In genomic region chr7:30027915-30028748, GRCh38 we compare ENCODE assay signal across 1 cellular context.
TF ChIP-seq lines count a peak whose summit lies in the region.

A gene with protein sequence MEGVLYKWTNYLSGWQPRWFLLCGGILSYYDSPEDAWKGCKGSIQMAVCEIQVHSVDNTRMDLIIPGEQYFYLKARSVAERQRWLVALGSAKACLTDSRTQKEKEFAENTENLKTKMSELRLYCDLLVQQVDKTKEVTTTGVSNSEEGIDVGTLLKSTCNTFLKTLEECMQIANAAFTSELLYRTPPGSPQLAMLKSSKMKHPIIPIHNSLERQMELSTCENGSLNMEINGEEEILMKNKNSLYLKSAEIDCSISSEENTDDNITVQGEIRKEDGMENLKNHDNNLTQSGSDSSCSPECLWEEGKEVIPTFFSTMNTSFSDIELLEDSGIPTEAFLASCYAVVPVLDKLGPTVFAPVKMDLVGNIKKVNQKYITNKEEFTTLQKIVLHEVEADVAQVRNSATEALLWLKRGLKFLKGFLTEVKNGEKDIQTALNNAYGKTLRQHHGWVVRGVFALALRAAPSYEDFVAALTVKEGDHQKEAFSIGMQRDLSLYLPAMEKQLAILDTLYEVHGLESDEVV (plus strand): TSS chr7:30028412. CDS start chr7:30028763, 351 bp downstream.

TF ChIP-seq in HepG2, 621 proteins besides CTCF, POLR2A, EP300 and RAD21 (continued from another document and continues in another):
- no peak for TF ChIP-seq LRRFIP1 (CRISPR knock-in tag; conservative IDR thresholded peaks at IDR 0.05)
- TF ChIP-seq ZNF224 (CRISPR knock-in tag; IDR thresholded peaks at IDR 0.05): no peak
- no peak for TF ChIP-seq ZNF256 (CRISPR knock-in tag; conservative IDR thresholded peaks at IDR 0.05)
- TF ChIP-seq PRPF4 (IDR thresholded peaks at IDR 0.05; ENCODE audit: low read depth, low read length, poor library complexity, severe bottlenecking): no peak
- no peak for TF ChIP-seq ZNF530 (CRISPR knock-in tag; IDR thresholded peaks at IDR 0.05; ENCODE audit: low read depth)
- TF ChIP-seq YY1 (IDR thresholded peaks at IDR 0.05; ENCODE audit: insufficient read depth, insufficient replicate concordance, low read depth, low read length): peak; percentile 88
- TF ChIP-seq, protein P1, sequence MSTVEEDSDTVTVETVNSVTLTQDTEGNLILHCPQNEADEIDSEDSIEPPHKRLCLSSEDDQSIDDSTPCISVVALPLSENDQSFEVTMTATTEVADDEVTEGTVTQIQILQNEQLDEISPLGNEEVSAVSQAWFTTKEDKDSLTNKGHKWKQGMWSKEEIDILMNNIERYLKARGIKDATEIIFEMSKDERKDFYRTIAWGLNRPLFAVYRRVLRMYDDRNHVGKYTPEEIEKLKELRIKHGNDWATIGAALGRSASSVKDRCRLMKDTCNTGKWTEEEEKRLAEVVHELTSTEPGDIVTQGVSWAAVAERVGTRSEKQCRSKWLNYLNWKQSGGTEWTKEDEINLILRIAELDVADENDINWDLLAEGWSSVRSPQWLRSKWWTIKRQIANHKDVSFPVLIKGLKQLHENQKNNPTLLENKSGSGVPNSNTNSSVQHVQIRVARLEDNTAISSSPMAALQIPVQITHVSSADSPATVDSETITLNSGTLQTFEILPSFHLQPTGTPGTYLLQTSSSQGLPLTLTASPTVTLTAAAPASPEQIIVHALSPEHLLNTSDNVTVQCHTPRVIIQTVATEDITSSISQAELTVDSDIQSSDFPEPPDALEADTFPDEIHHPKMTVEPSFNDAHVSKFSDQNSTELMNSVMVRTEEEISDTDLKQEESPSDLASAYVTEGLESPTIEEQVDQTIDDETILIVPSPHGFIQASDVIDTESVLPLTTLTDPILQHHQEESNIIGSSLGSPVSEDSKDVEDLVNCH (CRISPR knock-in tag; IDR thresholded peaks at IDR 0.05): 0 out of 2 replicates have a peak, but pooled peaks have one; percentile 42
- TF ChIP-seq ZNF616 (CRISPR knock-in tag; IDR thresholded peaks at IDR 0.05; ENCODE audit: low read depth): no peak; the same call in 1 of the 2 replicates
- TF ChIP-seq ZNF674 (CRISPR knock-in tag; IDR thresholded peaks at IDR 0.05; ENCODE audit: low read depth): no peak
- no peak for TF ChIP-seq CHCHD3 (CRISPR knock-in tag; IDR thresholded peaks at IDR 0.05)
- TF ChIP-seq MLX (CRISPR knock-in tag; IDR thresholded peaks at IDR 0.05): no peak
- TF ChIP-seq MIXL1 (CRISPR knock-in tag; IDR thresholded peaks at IDR 0.05): 0 out of 2 replicates have a peak, but pooled peaks have one; percentile 58
- TF ChIP-seq SMAD3 (CRISPR knock-in tag; IDR thresholded peaks at IDR 0.05): 0 out of 2 replicates have a peak, but pooled peaks have one; percentile 44
- peak; percentile 33; the same call in 1 of the 2 replicates for TF ChIP-seq FOXO1 (CRISPR knock-in tag; IDR thresholded peaks at IDR 0.05)
- TF ChIP-seq MTERF4 (CRISPR knock-in tag; IDR thresholded peaks at IDR 0.05): no peak; the same call in 1 of the 2 replicates
- TF ChIP-seq, protein P2, sequence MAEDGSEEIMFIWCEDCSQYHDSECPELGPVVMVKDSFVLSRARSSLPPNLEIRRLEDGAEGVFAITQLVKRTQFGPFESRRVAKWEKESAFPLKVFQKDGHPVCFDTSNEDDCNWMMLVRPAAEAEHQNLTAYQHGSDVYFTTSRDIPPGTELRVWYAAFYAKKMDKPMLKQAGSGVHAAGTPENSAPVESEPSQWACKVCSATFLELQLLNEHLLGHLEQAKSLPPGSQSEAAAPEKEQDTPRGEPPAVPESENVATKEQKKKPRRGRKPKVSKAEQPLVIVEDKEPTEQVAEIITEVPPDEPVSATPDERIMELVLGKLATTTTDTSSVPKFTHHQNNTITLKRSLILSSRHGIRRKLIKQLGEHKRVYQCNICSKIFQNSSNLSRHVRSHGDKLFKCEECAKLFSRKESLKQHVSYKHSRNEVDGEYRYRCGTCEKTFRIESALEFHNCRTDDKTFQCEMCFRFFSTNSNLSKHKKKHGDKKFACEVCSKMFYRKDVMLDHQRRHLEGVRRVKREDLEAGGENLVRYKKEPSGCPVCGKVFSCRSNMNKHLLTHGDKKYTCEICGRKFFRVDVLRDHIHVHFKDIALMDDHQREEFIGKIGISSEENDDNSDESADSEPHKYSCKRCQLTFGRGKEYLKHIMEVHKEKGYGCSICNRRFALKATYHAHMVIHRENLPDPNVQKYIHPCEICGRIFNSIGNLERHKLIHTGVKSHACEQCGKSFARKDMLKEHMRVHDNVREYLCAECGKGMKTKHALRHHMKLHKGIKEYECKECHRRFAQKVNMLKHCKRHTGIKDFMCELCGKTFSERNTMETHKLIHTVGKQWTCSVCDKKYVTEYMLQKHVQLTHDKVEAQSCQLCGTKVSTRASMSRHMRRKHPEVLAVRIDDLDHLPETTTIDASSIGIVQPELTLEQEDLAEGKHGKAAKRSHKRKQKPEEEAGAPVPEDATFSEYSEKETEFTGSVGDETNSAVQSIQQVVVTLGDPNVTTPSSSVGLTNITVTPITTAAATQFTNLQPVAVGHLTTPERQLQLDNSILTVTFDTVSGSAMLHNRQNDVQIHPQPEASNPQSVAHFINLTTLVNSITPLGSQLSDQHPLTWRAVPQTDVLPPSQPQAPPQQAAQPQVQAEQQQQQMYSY (CRISPR knock-in tag; IDR thresholded peaks at IDR 0.05): peak; percentile 99
- 0 out of 2 replicates have a peak, but pooled peaks have one; percentile 24 for TF ChIP-seq BRD4 (CRISPR knock-in tag; IDR thresholded peaks at IDR 0.05)
- no peak for TF ChIP-seq ZNF234 (CRISPR knock-in tag; conservative IDR thresholded peaks at IDR 0.05)
- no peak for TF ChIP-seq ZNF549 (CRISPR knock-in tag; IDR thresholded peaks at IDR 0.05)
- TF ChIP-seq NFYC (CRISPR knock-in tag; IDR thresholded peaks at IDR 0.05): peak; percentile 60
- no peak for TF ChIP-seq BCLAF1 (IDR thresholded peaks at IDR 0.05)
- TF ChIP-seq ZNF605 (CRISPR knock-in tag; IDR thresholded peaks at IDR 0.05): no peak
- TF ChIP-seq ZNF232 (CRISPR knock-in tag; IDR thresholded peaks at IDR 0.05; ENCODE audit: borderline replicate concordance): no peak
- TF ChIP-seq ZNF883 (CRISPR knock-in tag; IDR thresholded peaks at IDR 0.05; ENCODE audit: not compliant biosample characterization): no peak
- no peak for TF ChIP-seq ZNF296 (CRISPR knock-in tag; conservative IDR thresholded peaks at IDR 0.05)
- no peak for TF ChIP-seq HNF1B (CRISPR knock-in tag; IDR thresholded peaks at IDR 0.05)
- TF ChIP-seq ZNF749 (CRISPR knock-in tag; IDR thresholded peaks at IDR 0.05; ENCODE audit: borderline replicate concordance): no peak; the same call in none of the 2 replicates
- no peak for TF ChIP-seq LCORL (IDR thresholded peaks at IDR 0.05)
- no peak; the same call in 1 of the 2 replicates for TF ChIP-seq LCORL (CRISPR knock-in tag; IDR thresholded peaks at IDR 0.05)
- peak; percentile 27 for TF ChIP-seq SKI (IDR thresholded peaks at IDR 0.05; ENCODE audit: partially characterized antibody)
- TF ChIP-seq ZNF724P (CRISPR knock-in tag; IDR thresholded peaks at IDR 0.05; ENCODE audit: borderline replicate concordance): peak; percentile 67; the same call in 1 of the 2 replicates
- no peak for TF ChIP-seq GLMP (CRISPR knock-in tag; IDR thresholded peaks at IDR 0.05; ENCODE audit: borderline replicate concordance)
- no peak for TF ChIP-seq TBL1XR1 (IDR thresholded peaks at IDR 0.05; ENCODE audit: borderline replicate concordance, low read length, partially characterized antibody)
- TF ChIP-seq HMGXB3 (CRISPR knock-in tag; IDR thresholded peaks at IDR 0.05; ENCODE audit: borderline replicate concordance): peak; percentile 35; the same call in 1 of the 2 replicates
- TF ChIP-seq ZNF777 (CRISPR knock-in tag; IDR thresholded peaks at IDR 0.05): peak; percentile 73; the same call in 1 of the 2 replicates
